8 cellular contexts compared by ENCODE assay signal in the genomic region with DNA sequence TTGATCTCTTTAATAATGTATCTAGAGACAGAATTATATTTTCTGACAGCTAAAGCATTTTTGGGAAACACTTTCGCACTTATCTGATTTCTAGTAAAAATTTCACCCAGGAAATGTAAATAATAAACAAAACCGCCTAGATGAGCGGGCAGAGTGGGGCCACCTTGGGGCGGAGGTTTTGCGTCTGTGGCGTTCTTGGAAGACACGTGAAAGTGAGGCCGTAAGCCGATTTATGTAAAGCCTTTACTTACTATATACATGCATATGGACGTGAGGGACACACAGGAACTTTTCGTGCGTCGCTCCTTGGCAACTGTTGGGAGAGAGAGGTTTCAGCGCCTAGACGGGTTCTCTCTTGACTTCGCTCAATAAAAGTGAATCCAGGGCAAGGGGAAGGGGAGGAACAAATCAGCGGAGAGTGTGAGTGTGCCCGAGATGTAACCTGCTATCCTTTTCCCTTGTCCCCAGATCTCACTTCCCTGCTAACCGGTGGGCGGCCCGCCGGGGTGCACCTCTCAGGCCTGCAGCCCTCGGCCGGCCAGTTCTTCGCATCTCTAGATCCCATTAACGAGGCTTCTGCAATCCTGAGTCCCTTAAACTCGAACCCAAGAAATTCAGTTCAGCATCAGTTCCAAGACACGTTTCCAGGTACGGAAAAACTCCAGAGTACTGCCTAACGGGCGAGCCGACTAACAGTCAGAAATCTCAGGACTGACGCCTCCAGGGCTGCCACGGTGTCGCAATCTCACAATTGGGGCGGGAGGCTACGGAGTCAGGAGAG. TPM values are rescaled to one million over a fixed set of nuclear protein-coding genes. Genes with fewer than 3 reads are reported as not detected.
DNase-seq lines count a peak whose midpoint lies in the region; ATAC-seq and TF ChIP-seq lines count a peak whose summit lies in the region.

No MANE protein-coding gene starts in this region.

- H3K27ac ChIP-seq in neural progenitor cell = no peak overlapping the region

- peaks cover 16% of the 10 kb centered on the region for H3K4me1 ChIP-seq in neural progenitor cell

- H3K4me3 ChIP-seq in fibroblast of pulmonary artery (replicated peaks; ENCODE audit: low read depth, low read length) (peak overlapping the region; percentile 81), neural progenitor cell (no peak overlapping the region)

- H2AFZ ChIP-seq in neural progenitor cell (replicated peaks) = no peak overlapping the region

- H3K36me3 ChIP-seq in neural progenitor cell = no peaks in the 10 kb centered on the region

- no peak for ATAC-seq in T-helper 17 cell

- H3K79me2 ChIP-seq in neural progenitor cell (ENCODE audit: low read depth) = no peaks in the 10 kb centered on the region

- H4K20me1 ChIP-seq in neural progenitor cell (ENCODE audit: low read depth) = peaks cover 95% of the 10 kb centered on the region

- H3K27me3 Mint-ChIP-seq in T-helper 17 cell (peaks cover 87% of the 10 kb centered on the region), neural progenitor cell (ENCODE audit: insufficient read depth, low read depth) (peaks cover 92% of the 10 kb centered on the region)

- H3K9me3 ChIP-seq in T-helper 17 cell (ENCODE audit: control insufficient read depth, low read length, poor library complexity, severe bottlenecking) = no peaks in the 10 kb centered on the region
- no peaks in the 10 kb centered on the region for H3K9me3 ChIP-seq in neural progenitor cell (ENCODE audit: low read depth)

- DNase-seq in GOT3 (lab: John Stamatoyannopoulos, UW) = peak; percentile 37
- DNase-seq in T-helper 17 cell = no peak
- peak; percentile 73 for DNase-seq in fibroblast of pulmonary artery (ENCODE audit: low read depth)
- peak; percentile 67 for DNase-seq in neural progenitor cell (ENCODE audit: low spot score)
- DNase-seq in SHP77 treated with DMSO at 0.1 percent for 48 hours (lab: John Stamatoyannopoulos, UW) = no peak
- DNase-seq in NCI-H2029 (lab: John Stamatoyannopoulos, UW) = no peak
- DNase-seq in HT-29 (ENCODE audit: low spot score) = no peak
- DNase-seq in GM19238 (ENCODE audit: insufficient read length, low spot score) = no peak

- H3K36me3 Mint-ChIP-seq in T-helper 17 cell (ENCODE audit: low read depth) = peaks cover 3% of the 10 kb centered on the region
- H3K36me3 Mint-ChIP-seq in neural progenitor cell = no peaks in the 10 kb centered on the region

- H3K4me3 Mint-ChIP-seq in T-helper 17 cell = peak overlapping the region; percentile 81
- H3K4me3 Mint-ChIP-seq in neural progenitor cell = peak overlapping the region; percentile 74

- H3K9ac ChIP-seq in neural progenitor cell = no peak overlapping the region

- no peak overlapping the region for H3K4me2 ChIP-seq in neural progenitor cell

- peaks cover 100% of the 10 kb centered on the region for H3K27me3 ChIP-seq in neural progenitor cell

- no peaks in the 10 kb centered on the region for H3K9me3 Mint-ChIP-seq in neural progenitor cell

- H3K27ac Mint-ChIP-seq in T-helper 17 cell (no peak overlapping the region), neural progenitor cell (no peak overlapping the region)

- no peak for TF ChIP-seq CTCF in fibroblast of pulmonary artery (IDR thresholded peaks at IDR 0.05; ENCODE audit: low read length, missing control alignments)
- TF ChIP-seq CTCF in neural progenitor cell (IDR thresholded peaks at IDR 0.05) = no peak

- H3F3A ChIP-seq in neural progenitor cell (ENCODE audit: low read depth) = peaks cover 28% of the 10 kb centered on the region

- peaks cover 28% of the 10 kb centered on the region for H3K4me1 Mint-ChIP-seq in T-helper 17 cell
- peaks cover 45% of the 10 kb centered on the region for H3K4me1 Mint-ChIP-seq in neural progenitor cell

RNA-seq across cellular contexts. Expression of gene HLX, which starts 1.7 kb away (rescaled TPM):
- under 1 TPM; 0.26 to 0.94 TPM for total RNA-seq in T-helper 17 cell
- 0.12 TPM in 1 of 2 replicates, not detected in the other for total RNA-seq in neural progenitor cell (ENCODE audit: low replicate concordance)
- not detected in 2 replicates for total RNA-seq in HT-29 (2014; rRNA removed; shearing (Covaris generic))

Comparison
In these comparisons a context has a peak if more than half of its experiments do, and no peak if none do; other contexts are left out.
1. DNase-seq: peak in GOT3 (single experiment), fibroblast of pulmonary artery (single experiment) and neural progenitor cell (single experiment); none in T-helper 17 cell (0 of 3), SHP77 treated with DMSO at 0.1 percent for 48 hours (single experiment), NCI-H2029 (single experiment), HT-29 (single experiment) and GM19238 (single experiment).